24 cellular contexts compared by ENCODE assay signal in genomic region chr19:38385057-38385803, GRCh38. TPM values are rescaled to one million over a fixed set of nuclear protein-coding genes. Genes with fewer than 3 reads are reported as not detected.
DNase-seq lines count a peak whose midpoint lies in the region; ATAC-seq, FAIRE-seq and TF ChIP-seq lines count a peak whose summit lies in the region.
"Had no signal": no experiment of that assay in that cellular context is flagged by ENCODE, and none has a peak within 500 bp of the region (broad histone marks: within the 10 kb centered on the region; RNA-seq: fewer than 3 reads in every experiment).

No MANE protein-coding gene starts in this region.

- H3K9me3 ChIP-seq in HepG2 (ENCODE audit: low read length) (no peaks in the 10 kb centered on the region), right lobe of liver (no peaks in the 10 kb centered on the region), iPS-15b (ENCODE audit: control insufficient read depth, insufficient read depth, low read length) (no peaks in the 10 kb centered on the region)
- H3K9me3 ChIP-seq: ascending aorta, testis, uterus had no signal

- DNase-seq in HepG2 (ENCODE audit: low spot score) (no peak), right lobe of liver (no peak), lower leg skin (ENCODE audit: low spot score in 2 of 2) (no peak), retina (no peak), Ammon's horn (ENCODE audit: low spot score) (no peak)
- DNase-seq: CD4-positive, CD25-positive, alpha-beta regulatory T cell; cerebellar nuclear complex; DMS 273 treated with DMSO at 0.1 percent for 48 hours; Kasumi-1; left colon; MV-4-11; NCI-H510A treated with DMSO at 0.1 percent for 48 hours; nucleus accumbens; SIG-M5; T-helper 1 cell; testis; uterus had no signal

- intact Hi-C loops in HepG2 (cut with micrococcal nuclease; ENCODE audit: unreplicated experiment): no loop called here
- intact Hi-C loops in right lobe of liver (cut with DNase I): no loop called here
- intact Hi-C loops in lower leg skin (cut with DNase I; ENCODE audit: low total_unique reads): no loop called here

- H3K9ac ChIP-seq in HepG2 (ENCODE audit: insufficient read depth, low read depth, low read length): no peak overlapping the region
- H3K9ac ChIP-seq in iPS-15b (ENCODE audit: low read depth, low read length): no peak overlapping the region

- H3K4me3 ChIP-seq in HepG2 (replicated peaks in 1 of 3; ENCODE audit: insufficient read depth in 1 of 3, low read depth in 2 of 3, low read length in 3 of 3) (no peak overlapping the region), right lobe of liver (no peak overlapping the region), iPS-15b (ENCODE audit: low read depth, low read length) (peak overlapping the region; percentile 73), lower leg skin (ENCODE audit: low read depth, poor library complexity, severe bottlenecking) (no peak overlapping the region)
- H3K4me3 ChIP-seq: ascending aorta, uterus had no signal

- no peak for TF ChIP-seq EP300 in HepG2 (IDR thresholded peaks at IDR 0.05; ENCODE audit: low read depth in 2 of 2, low read length in 2 of 2)
- no peak for TF ChIP-seq EP300 in HepG2 (CRISPR knock-in tag; IDR thresholded peaks at IDR 0.05; ENCODE audit: borderline replicate concordance)

- no peak overlapping the region for H2AFZ ChIP-seq in HepG2 (ENCODE audit: low read length)

- in situ Hi-C loops in HepG2 (cut with HindIII; ENCODE audit: extremely low pct_ligation_motif_present, low pct_unique_long_range_greater_than_20kb): no loop called here

- FAIRE-seq in HepG2 (lab: Jason Lieb, UNC): no peak
- FAIRE-seq: small intestine had no signal

- H3K79me2 ChIP-seq in HepG2 (ENCODE audit: insufficient read depth, low read length): no peaks in the 10 kb centered on the region

- H3K4me1 ChIP-seq in HepG2 (ENCODE audit: insufficient read depth, low read length) (peaks cover 22% of the 10 kb centered on the region), right lobe of liver (peaks cover 0 to 9% (median 0%) of the 10 kb centered on the region in 4 donors), iPS-15b (ENCODE audit: control insufficient read depth, insufficient read depth, low read length) (peaks cover 2% of the 10 kb centered on the region)

- BruUV-seq in HepG2 (replicated peaks; lab: Mats Ljungman, UMichigan): no TSS peak

- H4K20me1 ChIP-seq in HepG2 (ENCODE audit: insufficient read depth, low read length): peaks cover 4% of the 10 kb centered on the region; the same call in 1 of the 2 replicates

- H3K36me3 ChIP-seq in HepG2 (replicated peaks in 1 of 2; ENCODE audit: control insufficient read depth in 1 of 2, insufficient read depth in 2 of 2, low read length in 2 of 2): peaks cover 18 to 33% of the 10 kb centered on the region in 2 experiments
- peaks cover 0 to 33% (median 18%) of the 10 kb centered on the region in 4 donors for H3K36me3 ChIP-seq in right lobe of liver
- peaks cover 28% of the 10 kb centered on the region for H3K36me3 ChIP-seq in iPS-15b (ENCODE audit: control insufficient read depth, insufficient read depth, low read length)
- H3K36me3 ChIP-seq: uterus had no signal

- no peak overlapping the region for H3K4me2 ChIP-seq in HepG2 (ENCODE audit: low read depth, low read length)

- H3K27me3 ChIP-seq in HepG2 (ENCODE audit: control insufficient read depth in 1 of 2, insufficient read depth in 2 of 2, low read length in 2 of 2) (peaks cover 2 to 17% of the 10 kb centered on the region in 2 experiments; a peak in 3 of 5 replicates), right lobe of liver (no peaks in the 10 kb centered on the region), iPS-15b (ENCODE audit: control insufficient read depth, insufficient read depth, low read length) (no peaks in the 10 kb centered on the region)
- H3K27me3 ChIP-seq: ascending aorta, testis, uterus had no signal

- TF ChIP-seq RAD21 in HepG2 (CRISPR knock-in tag; IDR thresholded peaks at IDR 0.05): no peak

- POLR2A ChIA-PET in HepG2 (lab: Yijun Ruan, JAX): interaction anchor here (1.4 to 2.5 kb wide), 2 partner anchors 11 to 25 kb away, joined by 3 to 15 read pairs; partner anchors contain the start of gene PSMD8

- ATAC-seq in HepG2 (peak; percentile 2; the same call in 2 of the 3 replicates), right lobe of liver (no peak), HG02981 (IDR thresholded peaks at IDR 0.05; ENCODE audit: unreplicated experiment) (no peak)
- ATAC-seq: left colon, PC-3 had no signal

- 95% methylated on average over 15 of the region's 40 CpGs for WGBS in HepG2 (ENCODE audit: low lambda C conversion rate)
- 49% methylated on average over 6 of the region's 40 CpGs for WGBS in right lobe of liver (ENCODE audit: insufficient coverage, low coverage, low lambda C conversion rate, missing lambda C conversion rate)
- 83 to 87% methylated on average over 37 to 40 of the region's 40 CpGs for WGBS in lower leg skin, 2 donors

- H3K27ac ChIP-seq in HepG2 (ENCODE audit: extremely low read length, insufficient read depth, low read length): no peak overlapping the region
- no peak overlapping the region for H3K27ac ChIP-seq in right lobe of liver
- H3K27ac ChIP-seq: ascending aorta, testis, uterus had no signal

- CTCF ChIA-PET in HepG2 (lab: Yijun Ruan, JAX; ENCODE audit: low intra/inter-chr PET ratio, low total read pairs): no interaction called here

- TF ChIP-seq POLR2A in HepG2 (IDR thresholded peaks at IDR 0.05; ENCODE audit: insufficient read depth in 1 of 2, low read depth in 2 of 2, low read length in 2 of 2): no peak
- TF ChIP-seq POLR2A in right lobe of liver (IDR thresholded peaks at IDR 0.05): no peak
- TF ChIP-seq POLR2A in lower leg skin (IDR thresholded peaks at IDR 0.05): no peak

- TF ChIP-seq CTCF in HepG2 (CRISPR knock-in tag; IDR thresholded peaks at IDR 0.05) (no peak), right lobe of liver (IDR thresholded peaks at IDR 0.05) (no peak), lower leg skin (IDR thresholded peaks at IDR 0.05) (no peak)

RNA-seq across cellular contexts. Expression of gene GGN, which starts 2.6 kb away (rescaled TPM):
- not detected in 2 replicates for total RNA-seq in HepG2 (2016; rRNA removed; fragmentation: Illumina TruSeq; extraction: Trizol)
- total RNA-seq in HepG2 (2016; cell fraction: cytosol; rRNA removed; fragmentation: Illumina TruSeq; extraction: Trizol; ENCODE audit: low read depth): not detected in 2 replicates
- total RNA-seq in HepG2 (2016; cell fraction: insoluble cytoplasmic fraction; rRNA removed; fragmentation: Illumina TruSeq; extraction: Trizol): not detected in 2 replicates
- total RNA-seq in HepG2 (2016; cell fraction: membrane; rRNA removed; fragmentation: Illumina TruSeq; extraction: Trizol): not detected in 2 replicates
- total RNA-seq in HepG2 (2016; cell fraction: nucleus; rRNA removed; fragmentation: Illumina TruSeq; extraction: Trizol): not detected in 2 replicates
- 0.07 TPM in 1 of 2 replicates, not detected in the other for polyA plus RNA-seq in HepG2 (2011; rRNA removed)
- not detected in 2 replicates for polyA plus RNA-seq in HepG2 (2011; cell fraction: cytosol; rRNA removed)
- polyA plus RNA-seq in HepG2 (2011; cell fraction: nucleus; rRNA removed): 0.06 and 0.14 TPM in 2 replicates
- 0.08 and 0.28 TPM in 2 replicates for polyA plus RNA-seq in HepG2 (2012)
- not detected in 2 replicates for polyA plus RNA-seq in HepG2 (2016; cell fraction: cytosol; fragmentation: Illumina TruSeq; extraction: Trizol; ENCODE audit: low read depth)
- polyA plus RNA-seq in HepG2 (2016; cell fraction: insoluble cytoplasmic fraction; fragmentation: Illumina TruSeq; extraction: Trizol; ENCODE audit: low read depth): not detected in 2 replicates
- polyA plus RNA-seq in HepG2 (2016; cell fraction: membrane; fragmentation: Illumina TruSeq; extraction: Trizol; ENCODE audit: low read depth): not detected in 2 replicates
- not detected in 2 replicates for polyA plus RNA-seq in HepG2 (2016; cell fraction: nucleus; fragmentation: Illumina TruSeq; extraction: Trizol; ENCODE audit: insufficient read depth, low read depth)
- polyA minus RNA-seq in HepG2 (2011; rRNA and poly(A)+ RNA removed; ENCODE audit: low replicate concordance): not detected in 2 replicates
- not detected in 2 replicates for polyA minus RNA-seq in HepG2 (2011; cell fraction: cytosol; rRNA and poly(A)+ RNA removed)
- polyA minus RNA-seq in HepG2 (2011; cell fraction: nucleus; rRNA and poly(A)+ RNA removed): not detected in 2 replicates
- total RNA-seq in right lobe of liver: not detected
- 8.6 TPM for polyA plus RNA-seq in PFSK-1 (2012; ENCODE audit: insufficient read length, low read depth)
- total RNA-seq in lower leg skin: 1 to 10 TPM in 3 of 4 donors, under 1 TPM in 1; 0.36 to 1.9 (median 1.5) TPM
- polyA plus RNA-seq: CD4-positive, CD25-positive, alpha-beta regulatory T cell had no signal

RNA-seq across cellular contexts. Expression of gene SPRED3, which starts 3.3 kb away (rescaled TPM):
- total RNA-seq in HepG2 (2016; rRNA removed; fragmentation: Illumina TruSeq; extraction: Trizol): 0.06 and 0.15 TPM in 2 replicates
- 0.09 TPM in 1 of 2 replicates, not detected in the other for total RNA-seq in HepG2 (2016; cell fraction: cytosol; rRNA removed; fragmentation: Illumina TruSeq; extraction: Trizol; ENCODE audit: low read depth)
- total RNA-seq in HepG2 (2016; cell fraction: insoluble cytoplasmic fraction; rRNA removed; fragmentation: Illumina TruSeq; extraction: Trizol): 0.19 TPM in 1 of 2 replicates, not detected in the other
- 0.15 and 0.28 TPM in 2 replicates for total RNA-seq in HepG2 (2016; cell fraction: membrane; rRNA removed; fragmentation: Illumina TruSeq; extraction: Trizol)
- total RNA-seq in HepG2 (2016; cell fraction: nucleus; rRNA removed; fragmentation: Illumina TruSeq; extraction: Trizol): not detected in 2 replicates
- polyA plus RNA-seq in HepG2 (2011; rRNA removed): 0.17 and 0.54 TPM in 2 replicates
- 0.04 and 0.08 TPM in 2 replicates for polyA plus RNA-seq in HepG2 (2011; cell fraction: cytosol; rRNA removed)
- 2.7 TPM in 2 replicates for polyA plus RNA-seq in HepG2 (2011; cell fraction: nucleus; rRNA removed)
- polyA plus RNA-seq in HepG2 (2012): 0.03 and 0.43 TPM in 2 replicates
- 0.02 TPM in 2 replicates for polyA plus RNA-seq in HepG2 (2016; cell fraction: cytosol; fragmentation: Illumina TruSeq; extraction: Trizol; ENCODE audit: low read depth)
- polyA plus RNA-seq in HepG2 (2016; cell fraction: insoluble cytoplasmic fraction; fragmentation: Illumina TruSeq; extraction: Trizol; ENCODE audit: low read depth): 0.10 and 0.17 TPM in 2 replicates
- polyA plus RNA-seq in HepG2 (2016; cell fraction: membrane; fragmentation: Illumina TruSeq; extraction: Trizol; ENCODE audit: low read depth): 0.13 TPM in 2 replicates
- 0.59 and 2.3 TPM in 2 replicates for polyA plus RNA-seq in HepG2 (2016; cell fraction: nucleus; fragmentation: Illumina TruSeq; extraction: Trizol; ENCODE audit: insufficient read depth, low read depth)
- polyA minus RNA-seq in HepG2 (2011; rRNA and poly(A)+ RNA removed; ENCODE audit: low replicate concordance): 0.44 and 2.6 TPM in 2 replicates
- polyA minus RNA-seq in HepG2 (2011; cell fraction: cytosol; rRNA and poly(A)+ RNA removed): not detected in 2 replicates
- polyA minus RNA-seq in HepG2 (2011; cell fraction: nucleus; rRNA and poly(A)+ RNA removed): 1.5 and 1.7 TPM in 2 replicates
- under 1 TPM in 4 of 6 experiments, not detected in 2; 0.12 to 0.37 (median 0.22) TPM for total RNA-seq in right lobe of liver
- polyA plus RNA-seq in PFSK-1 (2012; ENCODE audit: insufficient read length, low read depth): 55.7 TPM
- 1 to 10 TPM in 2 of 4 donors, under 1 TPM in 2; 0.34 to 1.9 (median 1.1) TPM for total RNA-seq in lower leg skin

RNA-seq across cellular contexts. Expression of gene PSMD8, which starts 10.9 kb away (rescaled TPM):
- 162 and 182 TPM in 2 replicates for total RNA-seq in HepG2 (2016; rRNA removed; fragmentation: Illumina TruSeq; extraction: Trizol)
- total RNA-seq in HepG2 (2016; cell fraction: cytosol; rRNA removed; fragmentation: Illumina TruSeq; extraction: Trizol; ENCODE audit: low read depth): 33.9 and 38.1 TPM in 2 replicates
- total RNA-seq in HepG2 (2016; cell fraction: insoluble cytoplasmic fraction; rRNA removed; fragmentation: Illumina TruSeq; extraction: Trizol): 152 and 200 TPM in 2 replicates
- 48.9 and 51.9 TPM in 2 replicates for total RNA-seq in HepG2 (2016; cell fraction: membrane; rRNA removed; fragmentation: Illumina TruSeq; extraction: Trizol)
- 54.2 and 57.6 TPM in 2 replicates for total RNA-seq in HepG2 (2016; cell fraction: nucleus; rRNA removed; fragmentation: Illumina TruSeq; extraction: Trizol)
- 296 and 301 TPM in 2 replicates for polyA plus RNA-seq in HepG2 (2011; rRNA removed)
- polyA plus RNA-seq in HepG2 (2011; cell fraction: cytosol; rRNA removed): 291 and 381 TPM in 2 replicates
- 94.6 and 107 TPM in 2 replicates for polyA plus RNA-seq in HepG2 (2011; cell fraction: nucleus; rRNA removed)
- 96.4 and 131 TPM in 2 replicates for polyA plus RNA-seq in HepG2 (2012)
- 42.7 and 43.8 TPM in 2 replicates for polyA plus RNA-seq in HepG2 (2016; cell fraction: cytosol; fragmentation: Illumina TruSeq; extraction: Trizol; ENCODE audit: low read depth)
- polyA plus RNA-seq in HepG2 (2016; cell fraction: insoluble cytoplasmic fraction; fragmentation: Illumina TruSeq; extraction: Trizol; ENCODE audit: low read depth): 227 and 233 TPM in 2 replicates
- 48.1 and 50.0 TPM in 2 replicates for polyA plus RNA-seq in HepG2 (2016; cell fraction: membrane; fragmentation: Illumina TruSeq; extraction: Trizol; ENCODE audit: low read depth)
- 103 and 107 TPM in 2 replicates for polyA plus RNA-seq in HepG2 (2016; cell fraction: nucleus; fragmentation: Illumina TruSeq; extraction: Trizol; ENCODE audit: insufficient read depth, low read depth)
- 239 and 250 TPM in 2 replicates for polyA minus RNA-seq in HepG2 (2011; rRNA and poly(A)+ RNA removed; ENCODE audit: low replicate concordance)
- polyA minus RNA-seq in HepG2 (2011; cell fraction: cytosol; rRNA and poly(A)+ RNA removed): 71.2 and 79.0 TPM in 2 replicates
- 39.3 and 41.1 TPM in 2 replicates for polyA minus RNA-seq in HepG2 (2011; cell fraction: nucleus; rRNA and poly(A)+ RNA removed)
- total RNA-seq in right lobe of liver: 100 to 1,000 TPM in 2 of 6 experiments, 10 to 100 TPM in 4; 69.2 to 181 (median 75.2) TPM
- polyA plus RNA-seq in PFSK-1 (2012; ENCODE audit: insufficient read length, low read depth): 529 TPM
- total RNA-seq in lower leg skin: 100 to 1,000 TPM; 222 to 319 (median 311) TPM

RNA-seq across cellular contexts. Expression of gene FAM98C, which starts 17.7 kb away (rescaled TPM):
- total RNA-seq in HepG2 (2016; rRNA removed; fragmentation: Illumina TruSeq; extraction: Trizol): 7.4 and 10.0 TPM in 2 replicates
- total RNA-seq in HepG2 (2016; cell fraction: cytosol; rRNA removed; fragmentation: Illumina TruSeq; extraction: Trizol; ENCODE audit: low read depth): 6.0 TPM in 2 replicates
- total RNA-seq in HepG2 (2016; cell fraction: insoluble cytoplasmic fraction; rRNA removed; fragmentation: Illumina TruSeq; extraction: Trizol): 6.7 and 10.1 TPM in 2 replicates
- total RNA-seq in HepG2 (2016; cell fraction: membrane; rRNA removed; fragmentation: Illumina TruSeq; extraction: Trizol): 6.6 and 6.9 TPM in 2 replicates
- 7.8 and 8.6 TPM in 2 replicates for total RNA-seq in HepG2 (2016; cell fraction: nucleus; rRNA removed; fragmentation: Illumina TruSeq; extraction: Trizol)
- polyA plus RNA-seq in HepG2 (2011; rRNA removed): 11.0 and 11.5 TPM in 2 replicates
- polyA plus RNA-seq in HepG2 (2011; cell fraction: cytosol; rRNA removed): 5.8 and 10.9 TPM in 2 replicates
- polyA plus RNA-seq in HepG2 (2011; cell fraction: nucleus; rRNA removed): 28.8 and 32.0 TPM in 2 replicates
- 5.4 and 7.0 TPM in 2 replicates for polyA plus RNA-seq in HepG2 (2012)
- 5.1 and 5.9 TPM in 2 replicates for polyA plus RNA-seq in HepG2 (2016; cell fraction: cytosol; fragmentation: Illumina TruSeq; extraction: Trizol; ENCODE audit: low read depth)
- 7.4 and 8.0 TPM in 2 replicates for polyA plus RNA-seq in HepG2 (2016; cell fraction: insoluble cytoplasmic fraction; fragmentation: Illumina TruSeq; extraction: Trizol; ENCODE audit: low read depth)
- polyA plus RNA-seq in HepG2 (2016; cell fraction: membrane; fragmentation: Illumina TruSeq; extraction: Trizol; ENCODE audit: low read depth): 5.4 and 6.1 TPM in 2 replicates
- polyA plus RNA-seq in HepG2 (2016; cell fraction: nucleus; fragmentation: Illumina TruSeq; extraction: Trizol; ENCODE audit: insufficient read depth, low read depth): 18.2 and 20.4 TPM in 2 replicates
- polyA minus RNA-seq in HepG2 (2011; rRNA and poly(A)+ RNA removed; ENCODE audit: low replicate concordance): 5.8 and 6.2 TPM in 2 replicates
- polyA minus RNA-seq in HepG2 (2011; cell fraction: cytosol; rRNA and poly(A)+ RNA removed): 4.2 and 5.5 TPM in 2 replicates
- polyA minus RNA-seq in HepG2 (2011; cell fraction: nucleus; rRNA and poly(A)+ RNA removed): 3.7 and 4.5 TPM in 2 replicates
- 10 to 100 TPM in 3 of 6 experiments, 1 to 10 TPM in 3; 7.6 to 19.8 (median 9.8) TPM for total RNA-seq in right lobe of liver
- polyA plus RNA-seq in PFSK-1 (2012; ENCODE audit: insufficient read length, low read depth): 24.9 TPM
- total RNA-seq in lower leg skin: 10 to 100 TPM; 53.6 to 68.5 (median 60.7) TPM

RNA-seq across cellular contexts. Expression of gene RASGRP4, which starts 40.8 kb away (rescaled TPM):
- not detected in 2 replicates for total RNA-seq in HepG2 (2016; rRNA removed; fragmentation: Illumina TruSeq; extraction: Trizol)
- total RNA-seq in HepG2 (2016; cell fraction: cytosol; rRNA removed; fragmentation: Illumina TruSeq; extraction: Trizol; ENCODE audit: low read depth): not detected in 2 replicates
- total RNA-seq in HepG2 (2016; cell fraction: insoluble cytoplasmic fraction; rRNA removed; fragmentation: Illumina TruSeq; extraction: Trizol): not detected in 2 replicates
- total RNA-seq in HepG2 (2016; cell fraction: membrane; rRNA removed; fragmentation: Illumina TruSeq; extraction: Trizol): not detected in 2 replicates
- not detected in 2 replicates for total RNA-seq in HepG2 (2016; cell fraction: nucleus; rRNA removed; fragmentation: Illumina TruSeq; extraction: Trizol)
- polyA plus RNA-seq in HepG2 (2011; rRNA removed): not detected in 2 replicates
- polyA plus RNA-seq in HepG2 (2011; cell fraction: cytosol; rRNA removed): not detected in 2 replicates
- polyA plus RNA-seq in HepG2 (2011; cell fraction: nucleus; rRNA removed): not detected in 2 replicates
- polyA plus RNA-seq in HepG2 (2012): 0.08 and 0.17 TPM in 2 replicates
- polyA plus RNA-seq in HepG2 (2016; cell fraction: cytosol; fragmentation: Illumina TruSeq; extraction: Trizol; ENCODE audit: low read depth): not detected in 2 replicates
- not detected in 2 replicates for polyA plus RNA-seq in HepG2 (2016; cell fraction: insoluble cytoplasmic fraction; fragmentation: Illumina TruSeq; extraction: Trizol; ENCODE audit: low read depth)
- polyA plus RNA-seq in HepG2 (2016; cell fraction: membrane; fragmentation: Illumina TruSeq; extraction: Trizol; ENCODE audit: low read depth): not detected in 2 replicates
- not detected in 2 replicates for polyA plus RNA-seq in HepG2 (2016; cell fraction: nucleus; fragmentation: Illumina TruSeq; extraction: Trizol; ENCODE audit: insufficient read depth, low read depth)
- not detected in 2 replicates for polyA minus RNA-seq in HepG2 (2011; rRNA and poly(A)+ RNA removed; ENCODE audit: low replicate concordance)
- polyA minus RNA-seq in HepG2 (2011; cell fraction: cytosol; rRNA and poly(A)+ RNA removed): not detected in 2 replicates
- polyA minus RNA-seq in HepG2 (2011; cell fraction: nucleus; rRNA and poly(A)+ RNA removed): not detected in 2 replicates
- 1 to 10 TPM in 2 of 6 experiments, under 1 TPM in 4; 0.77 to 1.5 (median 0.93) TPM for total RNA-seq in right lobe of liver
- not detected for polyA plus RNA-seq in PFSK-1 (2012; ENCODE audit: insufficient read length, low read depth)
- 1 to 10 TPM; 1.3 to 2.3 (median 1.7) TPM for total RNA-seq in lower leg skin
- total RNA-seq: HT1080, PC-3 had no signal
